Comparison of ENCODE assay signal across 22 cellular contexts in the genomic region with DNA sequence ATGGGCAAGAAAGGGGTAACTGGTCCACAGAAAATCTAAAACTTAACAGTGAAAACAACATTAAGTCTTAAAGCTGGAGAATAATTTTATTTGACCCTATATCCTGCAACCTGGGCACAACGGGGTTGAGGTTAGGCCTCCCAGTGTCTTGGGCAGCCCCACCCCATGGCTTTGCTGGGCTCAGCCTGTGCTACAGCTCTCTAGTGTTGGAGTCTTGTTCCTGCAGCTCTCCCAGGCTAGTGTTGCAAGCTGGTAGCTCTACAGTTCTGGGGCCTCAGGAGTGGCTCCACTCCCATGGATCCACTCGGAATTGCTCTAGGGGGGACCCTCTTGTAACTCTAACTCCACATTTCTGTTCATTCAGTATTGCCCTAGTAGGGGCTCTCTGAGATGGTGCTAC.
"Had no signal": no experiment of that assay in that cellular context is flagged by ENCODE, and none has a peak within 500 bp of the region (broad histone marks: within the 10 kb centered on the region; RNA-seq: fewer than 3 reads in every experiment).

No MANE protein-coding gene starts in this region.

- H3K4me1 ChIP-seq: lower lobe of right lung, neural progenitor cell, sigmoid colon, testis had no signal

- H3K4me2 ChIP-seq: neural progenitor cell, smooth muscle cell had no signal

- H3K9me3 Mint-ChIP-seq: activated T-helper 1 cell treated with anti-CD3 and anti-CD28 coated beads, Interleukin-12 subunit alpha, Interleukin-12 subunit beta, Interleukin-2, Interleukin-4 antibody, amounts not matched to agents 30 ng/mL and 10 ng/mL and 1 ng/mL, durations not matched to agents 14 hours and 24 hours and 36 hours; neural progenitor cell had no signal

- H3K9me3 ChIP-seq: lower lobe of right lung, sigmoid colon, testis, upper lobe of left lung had no signal

- H2AFZ ChIP-seq: neural progenitor cell had no signal

- H3K4me1 Mint-ChIP-seq: neural progenitor cell had no signal

- H3K27ac ChIP-seq: heart right ventricle, lower lobe of right lung, neural progenitor cell, sigmoid colon, testis, upper lobe of left lung, WERI-Rb-1 had no signal

- H3K27me3 ChIP-seq: heart right ventricle, neural progenitor cell, sigmoid colon, testis, upper lobe of left lung had no signal

- H3K36me3 Mint-ChIP-seq: naive thymus-derived CD8-positive, alpha-beta T cell; neural progenitor cell had no signal

- FAIRE-seq: kidney had no signal

- H3K4me3 ChIP-seq: heart right ventricle, lower lobe of right lung, neural progenitor cell, sigmoid colon, smooth muscle cell, testis, upper lobe of left lung had no signal

- H3K4me3 Mint-ChIP-seq: activated CD8-positive, alpha-beta T cell treated with anti-CD3 and anti-CD28 coated beads, Interleukin-2, amount 10 ng/mL, durations not matched to agents 7 days and 5 days; activated naive CD8-positive, alpha-beta T cell treated with anti-CD3 and anti-CD28 coated beads, Interleukin-2, amount 50 U/mL, for 24 hours; activated T-helper 1 cell treated with anti-CD3 and anti-CD28 coated beads, Interleukin-12 subunit alpha, Interleukin-12 subunit beta, Interleukin-2, Interleukin-4 antibody, amounts not matched to agents 30 ng/mL and 10 ng/mL and 1 ng/mL, durations not matched to agents 14 hours and 24 hours and 36 hours; endodermal cell; naive thymus-derived CD8-positive, alpha-beta T cell; neural progenitor cell had no signal

- H3K9ac ChIP-seq: neural progenitor cell had no signal

- DNase-seq: activated CD4-positive, alpha-beta T cell treated with anti-CD3 and anti-CD28 coated beads for 1 hour; activated CD4-positive, alpha-beta T cell treated with anti-CD3 and anti-CD28 coated beads, Interleukin-2, amount 50 U/mL, for 1 hour; activated CD8-positive, alpha-beta T cell treated with anti-CD3 and anti-CD28 coated beads, Interleukin-2, amount 10 ng/mL, durations not matched to agents 7 days and 5 days; activated gamma-delta T cell; activated naive CD4-positive, alpha-beta T cell treated with anti-CD3 and anti-CD28 coated beads, Interleukin-2, amount 50 U/mL, for 16 hours; activated naive CD8-positive, alpha-beta T cell treated with anti-CD3 and anti-CD28 coated beads, Interleukin-2, amount 50 U/mL, for 24 hours; cortex of kidney; endodermal cell; heart right ventricle; kidney; lower lobe of right lung; naive thymus-derived CD8-positive, alpha-beta T cell; sigmoid colon; stimulated activated CD4-positive, alpha-beta T cell treated with anti-CD3 and anti-CD28 coated beads, Interleukin-15, amount 100 ng/mL, for 24 hours; stimulated activated naive CD4-positive, alpha-beta T cell; T-helper 2 cell; testis; upper lobe of left lung; WERI-Rb-1 had no signal

- H3K36me3 ChIP-seq: heart right ventricle, lower lobe of right lung, neural progenitor cell, sigmoid colon, upper lobe of left lung, WERI-Rb-1 had no signal

- H3K27ac Mint-ChIP-seq: activated CD8-positive, alpha-beta T cell treated with anti-CD3 and anti-CD28 coated beads, Interleukin-2, amount 10 ng/mL, durations not matched to agents 7 days and 5 days; activated naive CD8-positive, alpha-beta T cell treated with anti-CD3 and anti-CD28 coated beads, Interleukin-2, amount 50 U/mL, for 24 hours; activated T-helper 1 cell treated with anti-CD3 and anti-CD28 coated beads, Interleukin-12 subunit alpha, Interleukin-12 subunit beta, Interleukin-2, Interleukin-4 antibody, amounts not matched to agents 30 ng/mL and 10 ng/mL and 1 ng/mL, durations not matched to agents 14 hours and 24 hours and 36 hours; endodermal cell; naive thymus-derived CD8-positive, alpha-beta T cell; neural progenitor cell had no signal

- ATAC-seq: activated CD8-positive, alpha-beta T cell treated with anti-CD3 and anti-CD28 coated beads, Interleukin-2, amount 10 ng/mL, durations not matched to agents 7 days and 5 days; activated naive CD8-positive, alpha-beta T cell treated with anti-CD3 and anti-CD28 coated beads, Interleukin-2, amount 50 U/mL, for 24 hours; naive thymus-derived CD8-positive, alpha-beta T cell had no signal
